Comparison of ENCODE assay signal across 8 cellular contexts in genomic region chr6:134822920-134823430, GRCh38.
A peak's percentile ranks its signal among the peaks of the same experiment; 100 is the strongest.
DNase-seq lines count a peak whose midpoint lies in the region; ATAC-seq, FAIRE-seq and TF ChIP-seq lines count a peak whose summit lies in the region.

No MANE protein-coding gene starts in this region.

- no peak overlapping the region for H3K9ac ChIP-seq in fibroblast of lung (ENCODE audit: insufficient read depth, low read length)

- H3K27me3 ChIP-seq in fibroblast of lung (ENCODE audit: control insufficient read depth, insufficient read depth, low read length) = no peaks in the 10 kb centered on the region

- peak; percentile 51 for DNase-seq in COLO668 (lab: John Stamatoyannopoulos, UW; ENCODE audit: unreplicated experiment)
- peak; percentile 24 for DNase-seq in NCI-H510A (lab: John Stamatoyannopoulos, UW)
- peak; percentile 9 to 41 for DNase-seq in activated CD4-positive, alpha-beta T cell treated with anti-CD3 and anti-CD28 coated beads, Interleukin-2, amount 50 U/mL, for 48 hours
- peak; percentile 74 to 90 for DNase-seq in fibroblast of lung (ENCODE audit: low read depth in 2 of 2)
- DNase-seq in natural killer cell = no peak
- peak; percentile 80 for DNase-seq in urothelium cell line (ENCODE audit: low spot score)

- H3K4me1 ChIP-seq in fibroblast of lung (ENCODE audit: control insufficient read depth, extremely low read depth, insufficient read depth, low read length) = peaks cover 7% of the 10 kb centered on the region

- H2AFZ ChIP-seq in fibroblast of lung (ENCODE audit: low read length) = no peak overlapping the region

- ATAC-seq in GM19351 (IDR thresholded peaks at IDR 0.05; ENCODE audit: unreplicated experiment) = peak; percentile 82
- ATAC-seq in HG03442 (IDR thresholded peaks at IDR 0.05; ENCODE audit: unreplicated experiment) = peak; percentile 74
- peak; percentile 38 to 65 (median 49) for ATAC-seq in natural killer cell

- no peaks in the 10 kb centered on the region for H3K36me3 Mint-ChIP-seq in natural killer cell

- no peak overlapping the region for H3K27ac ChIP-seq in fibroblast of lung (ENCODE audit: insufficient read depth, low read length)

- H3K4me3 Mint-ChIP-seq in natural killer cell = no peak overlapping the region

- intact Hi-C loops in natural killer cell (cut with micrococcal nuclease) = loop anchor here (1.0 kb wide), 1 partner anchor 649 kb away; no protein-coding TSS in a partner anchor

- no peak for FAIRE-seq in urothelium cell line (lab: Jason Lieb, UNC)

- no peak overlapping the region for H3K4me2 ChIP-seq in fibroblast of lung (ENCODE audit: extremely low read depth, insufficient read depth, low read length)

- H4K20me1 ChIP-seq in fibroblast of lung (ENCODE audit: control insufficient read depth, extremely low read depth, insufficient read depth, low read length) = no peaks in the 10 kb centered on the region

- H3K27me3 Mint-ChIP-seq in natural killer cell (ENCODE audit: low read depth in 2 of 2) = peaks cover 4 to 12% of the 10 kb centered on the region in 2 donors

- H3K27ac Mint-ChIP-seq in natural killer cell = no peak overlapping the region

- no peaks in the 10 kb centered on the region for H3K36me3 ChIP-seq in fibroblast of lung (ENCODE audit: control insufficient read depth, insufficient read depth, low read length)

- no peaks in the 10 kb centered on the region for H3K9me3 Mint-ChIP-seq in natural killer cell

- H3K9me3 ChIP-seq in fibroblast of lung (ENCODE audit: control insufficient read depth, insufficient read depth, low read depth, low read length) = no peaks in the 10 kb centered on the region

- no peaks in the 10 kb centered on the region for H3K4me1 Mint-ChIP-seq in natural killer cell

- H3K79me2 ChIP-seq in fibroblast of lung (ENCODE audit: control insufficient read depth, insufficient read depth, low read length) = no peaks in the 10 kb centered on the region

- H3K4me3 ChIP-seq in fibroblast of lung (replicated peaks in 1 of 4; ENCODE audit: control extremely low read depth in 1 of 4, insufficient read depth in 1 of 4, low read depth in 3 of 4, low read length in 4 of 4) = no peak overlapping the region

- TF ChIP-seq CTCF in fibroblast of lung (conservative IDR thresholded peaks at IDR 0.05 in 1 of 2, IDR thresholded peaks at IDR 0.05 in 1 of 2; ENCODE audit: low read depth in 1 of 2, low read length in 2 of 2) (peak; percentile 90 to 98), natural killer cell (IDR thresholded peaks at IDR 0.05) (peak; percentile 39)
